Comparison of ENCODE assay signal across 1 cellular context in the genomic region with DNA sequence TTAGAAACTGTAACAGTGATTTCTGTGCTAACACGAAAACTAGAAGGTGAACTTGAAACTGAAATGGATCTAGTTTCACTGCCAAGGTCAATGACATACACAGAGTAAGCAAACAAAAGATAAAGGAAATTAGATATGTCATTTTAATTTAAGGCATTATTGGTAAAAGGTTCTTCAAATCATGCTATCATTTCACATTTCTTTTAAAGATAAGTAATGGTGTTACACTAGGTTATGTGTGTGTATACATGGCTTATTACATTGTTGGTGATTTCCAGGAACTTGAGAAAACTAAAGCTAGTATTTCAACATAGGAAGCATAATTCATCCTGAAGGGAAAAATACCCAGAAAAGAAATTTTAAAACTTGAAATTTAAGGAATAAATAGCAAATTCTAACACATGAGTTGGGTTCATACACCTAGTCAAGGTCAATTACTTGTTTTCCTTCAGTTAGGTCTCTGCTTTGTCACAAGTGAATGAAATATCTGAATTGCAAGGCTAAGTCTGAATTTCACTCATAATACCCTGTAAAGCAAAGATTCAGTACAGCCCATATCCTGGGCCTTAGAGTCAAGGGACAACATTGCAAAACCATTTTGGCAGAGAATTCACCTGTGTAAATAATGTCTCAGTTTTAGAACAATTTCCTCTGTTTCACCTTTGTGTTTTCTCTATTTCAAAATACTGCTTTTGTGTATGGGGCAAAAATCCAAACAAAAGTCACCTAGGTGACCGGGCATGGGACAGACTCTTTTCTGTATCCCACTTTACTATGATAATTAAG.
TF ChIP-seq lines count a peak whose summit lies in the region.

No MANE protein-coding gene starts in this region.

TF ChIP-seq in HepG2, 621 proteins besides CTCF, POLR2A, EP300 and RAD21 (continued from another document and continues in another):
- TF ChIP-seq, protein P1, sequence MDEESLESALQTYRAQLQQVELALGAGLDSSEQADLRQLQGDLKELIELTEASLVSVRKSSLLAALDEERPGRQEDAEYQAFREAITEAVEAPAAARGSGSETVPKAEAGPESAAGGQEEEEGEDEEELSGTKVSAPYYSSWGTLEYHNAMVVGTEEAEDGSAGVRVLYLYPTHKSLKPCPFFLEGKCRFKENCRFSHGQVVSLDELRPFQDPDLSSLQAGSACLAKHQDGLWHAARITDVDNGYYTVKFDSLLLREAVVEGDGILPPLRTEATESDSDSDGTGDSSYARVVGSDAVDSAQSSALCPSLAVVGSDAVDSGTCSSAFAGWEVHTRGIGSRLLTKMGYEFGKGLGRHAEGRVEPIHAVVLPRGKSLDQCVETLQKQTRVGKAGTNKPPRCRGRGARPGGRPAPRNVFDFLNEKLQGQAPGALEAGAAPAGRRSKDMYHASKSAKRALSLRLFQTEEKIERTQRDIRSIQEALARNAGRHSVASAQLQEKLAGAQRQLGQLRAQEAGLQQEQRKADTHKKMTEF (CRISPR knock-in tag; IDR thresholded peaks at IDR 0.05), result peak; percentile 73; the same call in 1 of the 2 replicates
- TF ChIP-seq TGIF2 (CRISPR knock-in tag; IDR thresholded peaks at IDR 0.05) (no peak), ZFP37 (CRISPR knock-in tag; IDR thresholded peaks at IDR 0.05; ENCODE audit: borderline replicate concordance) (no peak), MTF2 (CRISPR knock-in tag; IDR thresholded peaks at IDR 0.05; ENCODE audit: borderline replicate concordance) (no peak), FIP1L1 (IDR thresholded peaks at IDR 0.05; ENCODE audit: borderline replicate concordance, insufficient read depth, low read depth, low read length) (no peak), PLRG1 (conservative IDR thresholded peaks at IDR 0.05) (no peak), ZBTB20 (CRISPR knock-in tag; IDR thresholded peaks at IDR 0.05; ENCODE audit: borderline replicate concordance, low read depth) (no peak), ZNF674 (CRISPR knock-in tag; IDR thresholded peaks at IDR 0.05; ENCODE audit: low read depth) (no peak), ZNF33B (CRISPR knock-in tag; IDR thresholded peaks at IDR 0.05) (no peak), XBP1 (CRISPR knock-in tag; IDR thresholded peaks at IDR 0.05) (no peak), ZNF333 (CRISPR knock-in tag; IDR thresholded peaks at IDR 0.05; ENCODE audit: borderline replicate concordance) (no peak), TSC22D2 (CRISPR knock-in tag; IDR thresholded peaks at IDR 0.05; ENCODE audit: borderline replicate concordance) (no peak), ZNF713 (CRISPR knock-in tag; IDR thresholded peaks at IDR 0.05) (no peak), NONO (IDR thresholded peaks at IDR 0.05) (no peak), NONO (CRISPR knock-in tag; conservative IDR thresholded peaks at IDR 0.05) (no peak), ZNF230 (CRISPR knock-in tag; IDR thresholded peaks at IDR 0.05) (no peak), ZFP90 (CRISPR knock-in tag; IDR thresholded peaks at IDR 0.05; ENCODE audit: borderline replicate concordance) (no peak), ZNF382 (CRISPR knock-in tag; IDR thresholded peaks at IDR 0.05; ENCODE audit: borderline replicate concordance) (no peak), SCMH1 (CRISPR knock-in tag; IDR thresholded peaks at IDR 0.05; ENCODE audit: borderline replicate concordance) (no peak), GABPB1 (CRISPR knock-in tag; IDR thresholded peaks at IDR 0.05) (peak; percentile 27; the same call in 1 of the 2 replicates), ELF4 (CRISPR knock-in tag; IDR thresholded peaks at IDR 0.05; ENCODE audit: borderline replicate concordance) (no peak), NPAS2 (CRISPR knock-in tag; IDR thresholded peaks at IDR 0.05; ENCODE audit: borderline replicate concordance) (no peak), NR2F2 (IDR thresholded peaks at IDR 0.05; ENCODE audit: borderline replicate concordance, low read depth) (peak; percentile 59; the same call in 1 of the 2 replicates), TAF1 (CRISPR knock-in tag; IDR thresholded peaks at IDR 0.05) (no peak), FOXK1 (CRISPR knock-in tag; IDR thresholded peaks at IDR 0.05; ENCODE audit: borderline replicate concordance, low read depth) (0 out of 2 replicates have a peak, but pooled peaks have one; percentile 38), FOSL1 (CRISPR knock-in tag; IDR thresholded peaks at IDR 0.05; ENCODE audit: borderline replicate concordance) (no peak), GATA4 (IDR thresholded peaks at IDR 0.05; ENCODE audit: borderline replicate concordance, low read depth) (no peak), ZNF768 (CRISPR knock-in tag; IDR thresholded peaks at IDR 0.05) (no peak), SAFB2 (CRISPR knock-in tag; IDR thresholded peaks at IDR 0.05; ENCODE audit: borderline replicate concordance, low read depth) (no peak), SMARCC2 (IDR thresholded peaks at IDR 0.05) (no peak; the same call in 1 of the 2 replicates), ZBTB1 (CRISPR knock-in tag; IDR thresholded peaks at IDR 0.05; ENCODE audit: borderline replicate concordance) (no peak), HMG20B (CRISPR knock-in tag; conservative IDR thresholded peaks at IDR 0.05) (peak; percentile 86)
- TF ChIP-seq, protein P2, sequence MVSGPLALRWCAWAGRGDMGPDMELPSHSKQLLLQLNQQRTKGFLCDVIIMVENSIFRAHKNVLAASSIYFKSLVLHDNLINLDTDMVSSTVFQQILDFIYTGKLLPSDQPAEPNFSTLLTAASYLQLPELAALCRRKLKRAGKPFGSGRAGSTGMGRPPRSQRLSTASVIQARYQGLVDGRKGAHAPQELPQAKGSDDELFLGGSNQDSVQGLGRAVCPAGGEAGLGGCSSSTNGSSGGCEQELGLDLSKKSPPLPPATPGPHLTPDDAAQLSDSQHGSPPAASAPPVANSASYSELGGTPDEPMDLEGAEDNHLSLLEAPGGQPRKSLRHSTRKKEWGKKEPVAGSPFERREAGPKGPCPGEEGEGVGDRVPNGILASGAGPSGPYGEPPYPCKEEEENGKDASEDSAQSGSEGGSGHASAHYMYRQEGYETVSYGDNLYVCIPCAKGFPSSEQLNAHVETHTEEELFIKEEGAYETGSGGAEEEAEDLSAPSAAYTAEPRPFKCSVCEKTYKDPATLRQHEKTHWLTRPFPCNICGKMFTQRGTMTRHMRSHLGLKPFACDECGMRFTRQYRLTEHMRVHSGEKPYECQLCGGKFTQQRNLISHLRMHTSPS (CRISPR knock-in tag; IDR thresholded peaks at IDR 0.05; ENCODE audit: low read depth), result no peak
- TF ChIP-seq, protein P3, sequence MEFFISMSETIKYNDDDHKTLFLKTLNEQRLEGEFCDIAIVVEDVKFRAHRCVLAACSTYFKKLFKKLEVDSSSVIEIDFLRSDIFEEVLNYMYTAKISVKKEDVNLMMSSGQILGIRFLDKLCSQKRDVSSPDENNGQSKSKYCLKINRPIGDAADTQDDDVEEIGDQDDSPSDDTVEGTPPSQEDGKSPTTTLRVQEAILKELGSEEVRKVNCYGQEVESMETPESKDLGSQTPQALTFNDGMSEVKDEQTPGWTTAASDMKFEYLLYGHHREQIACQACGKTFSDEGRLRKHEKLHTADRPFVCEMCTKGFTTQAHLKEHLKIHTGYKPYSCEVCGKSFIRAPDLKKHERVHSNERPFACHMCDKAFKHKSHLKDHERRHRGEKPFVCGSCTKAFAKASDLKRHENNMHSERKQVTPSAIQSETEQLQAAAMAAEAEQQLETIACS (CRISPR knock-in tag; IDR thresholded peaks at IDR 0.05), result no peak
- TF ChIP-seq, protein P4, sequence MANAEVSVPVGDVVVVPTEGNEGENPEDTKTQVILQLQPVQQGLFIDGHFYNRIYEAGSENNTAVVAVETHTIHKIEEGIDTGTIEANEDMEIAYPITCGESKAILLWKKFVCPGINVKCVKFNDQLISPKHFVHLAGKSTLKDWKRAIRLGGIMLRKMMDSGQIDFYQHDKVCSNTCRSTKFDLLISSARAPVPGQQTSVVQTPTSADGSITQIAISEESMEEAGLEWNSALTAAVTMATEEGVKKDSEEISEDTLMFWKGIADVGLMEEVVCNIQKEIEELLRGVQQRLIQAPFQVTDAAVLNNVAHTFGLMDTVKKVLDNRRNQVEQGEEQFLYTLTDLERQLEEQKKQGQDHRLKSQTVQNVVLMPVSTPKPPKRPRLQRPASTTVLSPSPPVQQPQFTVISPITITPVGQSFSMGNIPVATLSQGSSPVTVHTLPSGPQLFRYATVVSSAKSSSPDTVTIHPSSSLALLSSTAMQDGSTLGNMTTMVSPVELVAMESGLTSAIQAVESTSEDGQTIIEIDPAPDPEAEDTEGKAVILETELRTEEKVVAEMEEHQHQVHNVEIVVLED (CRISPR knock-in tag; IDR thresholded peaks at IDR 0.05; ENCODE audit: borderline replicate concordance), result no peak
- TF ChIP-seq, protein P5, sequence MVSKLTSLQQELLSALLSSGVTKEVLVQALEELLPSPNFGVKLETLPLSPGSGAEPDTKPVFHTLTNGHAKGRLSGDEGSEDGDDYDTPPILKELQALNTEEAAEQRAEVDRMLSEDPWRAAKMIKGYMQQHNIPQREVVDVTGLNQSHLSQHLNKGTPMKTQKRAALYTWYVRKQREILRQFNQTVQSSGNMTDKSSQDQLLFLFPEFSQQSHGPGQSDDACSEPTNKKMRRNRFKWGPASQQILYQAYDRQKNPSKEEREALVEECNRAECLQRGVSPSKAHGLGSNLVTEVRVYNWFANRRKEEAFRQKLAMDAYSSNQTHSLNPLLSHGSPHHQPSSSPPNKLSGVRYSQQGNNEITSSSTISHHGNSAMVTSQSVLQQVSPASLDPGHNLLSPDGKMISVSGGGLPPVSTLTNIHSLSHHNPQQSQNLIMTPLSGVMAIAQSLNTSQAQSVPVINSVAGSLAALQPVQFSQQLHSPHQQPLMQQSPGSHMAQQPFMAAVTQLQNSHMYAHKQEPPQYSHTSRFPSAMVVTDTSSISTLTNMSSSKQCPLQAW (CRISPR knock-in tag; IDR thresholded peaks at IDR 0.05), result no peak
- TF ChIP-seq, protein P6, sequence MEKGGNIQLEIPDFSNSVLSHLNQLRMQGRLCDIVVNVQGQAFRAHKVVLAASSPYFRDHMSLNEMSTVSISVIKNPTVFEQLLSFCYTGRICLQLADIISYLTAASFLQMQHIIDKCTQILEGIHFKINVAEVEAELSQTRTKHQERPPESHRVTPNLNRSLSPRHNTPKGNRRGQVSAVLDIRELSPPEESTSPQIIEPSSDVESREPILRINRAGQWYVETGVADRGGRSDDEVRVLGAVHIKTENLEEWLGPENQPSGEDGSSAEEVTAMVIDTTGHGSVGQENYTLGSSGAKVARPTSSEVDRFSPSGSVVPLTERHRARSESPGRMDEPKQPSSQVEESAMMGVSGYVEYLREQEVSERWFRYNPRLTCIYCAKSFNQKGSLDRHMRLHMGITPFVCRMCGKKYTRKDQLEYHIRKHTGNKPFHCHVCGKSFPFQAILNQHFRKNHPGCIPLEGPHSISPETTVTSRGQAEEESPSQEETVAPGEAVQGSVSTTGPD (CRISPR knock-in tag; IDR thresholded peaks at IDR 0.05), result no peak
- TF ChIP-seq, protein P7, sequence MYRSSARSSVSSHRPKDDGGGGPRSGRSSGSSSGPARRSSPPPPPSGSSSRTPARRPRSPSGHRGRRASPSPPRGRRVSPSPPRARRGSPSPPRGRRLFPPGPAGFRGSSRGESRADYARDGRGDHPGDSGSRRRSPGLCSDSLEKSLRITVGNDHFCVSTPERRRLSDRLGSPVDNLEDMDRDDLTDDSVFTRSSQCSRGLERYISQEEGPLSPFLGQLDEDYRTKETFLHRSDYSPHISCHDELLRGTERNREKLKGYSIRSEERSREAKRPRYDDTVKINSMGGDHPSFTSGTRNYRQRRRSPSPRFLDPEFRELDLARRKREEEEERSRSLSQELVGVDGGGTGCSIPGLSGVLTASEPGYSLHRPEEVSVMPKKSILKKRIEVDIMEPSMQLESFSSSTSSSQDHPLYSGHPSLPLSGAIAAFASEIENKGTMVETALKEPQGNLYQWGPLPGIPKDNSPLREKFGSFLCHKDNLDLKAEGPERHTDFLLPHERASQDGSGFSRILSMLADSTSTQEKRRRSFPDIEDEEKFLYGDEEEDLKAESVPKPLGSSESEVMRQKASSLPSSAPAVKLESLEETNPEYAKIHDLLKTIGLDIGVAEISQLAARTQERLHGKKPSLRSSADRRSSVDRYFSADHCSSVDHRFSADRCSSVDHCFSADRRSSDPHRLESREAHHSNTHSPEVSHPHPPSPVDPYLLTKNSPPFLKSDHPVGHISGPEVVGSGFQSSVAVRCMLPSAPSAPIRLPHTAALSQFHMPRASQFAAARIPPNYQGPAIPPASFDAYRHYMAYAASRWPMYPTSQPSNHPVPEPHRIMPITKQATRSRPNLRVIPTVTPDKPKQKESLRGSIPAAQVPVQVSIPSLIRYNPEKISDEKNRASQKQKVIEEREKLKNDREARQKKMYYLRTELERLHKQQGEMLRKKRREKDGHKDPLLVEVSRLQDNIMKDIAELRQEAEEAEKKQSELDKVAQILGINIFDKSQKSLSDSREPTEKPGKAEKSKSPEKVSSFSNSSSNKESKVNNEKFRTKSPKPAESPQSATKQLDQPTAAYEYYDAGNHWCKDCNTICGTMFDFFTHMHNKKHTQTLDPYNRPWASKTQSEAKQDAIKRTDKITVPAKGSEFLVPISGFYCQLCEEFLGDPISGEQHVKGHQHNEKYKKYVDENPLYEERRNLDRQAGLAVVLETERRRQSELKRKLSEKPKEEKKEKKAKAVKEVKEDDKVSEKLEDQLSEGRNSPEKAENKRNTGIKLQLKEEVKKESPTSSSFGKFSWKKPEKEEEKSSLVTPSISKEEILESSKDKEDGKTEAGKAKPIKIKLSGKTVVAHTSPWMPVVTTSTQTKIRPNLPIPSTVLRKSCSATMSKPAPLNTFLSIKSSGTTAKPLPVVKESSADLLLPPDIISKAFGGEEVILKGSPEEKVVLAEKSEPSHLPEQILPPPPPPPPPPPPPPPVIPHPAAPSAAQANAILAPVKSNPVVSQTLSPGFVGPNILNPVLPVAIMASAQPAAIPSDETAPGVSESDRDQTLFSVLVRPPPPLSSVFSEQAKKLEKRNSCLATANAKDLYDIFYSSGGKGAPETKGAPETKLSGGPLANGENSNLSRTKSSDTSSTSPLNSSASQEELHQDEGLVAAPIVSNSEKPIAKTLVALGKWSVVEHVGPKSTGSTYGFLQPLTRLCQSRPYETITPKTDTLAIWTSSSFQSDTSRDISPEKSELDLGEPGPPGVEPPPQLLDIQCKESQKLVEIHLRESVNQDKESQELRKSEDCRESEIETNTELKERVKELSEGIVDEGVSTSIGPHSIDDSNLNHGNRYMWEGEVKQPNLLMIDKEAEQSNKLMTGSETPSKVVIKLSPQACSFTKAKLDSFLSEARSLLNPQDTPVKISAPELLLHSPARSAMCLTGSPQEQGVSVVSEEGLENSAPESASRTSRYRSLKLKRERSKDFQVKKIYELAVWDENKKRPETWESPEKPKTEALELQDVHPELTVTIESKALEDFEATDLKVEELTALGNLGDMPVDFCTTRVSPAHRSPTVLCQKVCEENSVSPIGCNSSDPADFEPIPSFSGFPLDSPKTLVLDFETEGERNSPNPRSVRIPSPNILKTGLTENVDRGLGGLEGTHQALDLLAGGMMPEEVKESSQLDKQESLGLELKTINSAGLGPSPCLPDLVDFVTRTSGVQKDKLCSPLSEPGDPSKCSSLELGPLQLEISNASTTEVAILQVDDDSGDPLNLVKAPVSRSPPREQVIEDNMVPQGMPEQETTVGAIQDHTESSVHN (CRISPR knock-in tag; IDR thresholded peaks at IDR 0.05), result no peak
- TF ChIP-seq, protein P8, sequence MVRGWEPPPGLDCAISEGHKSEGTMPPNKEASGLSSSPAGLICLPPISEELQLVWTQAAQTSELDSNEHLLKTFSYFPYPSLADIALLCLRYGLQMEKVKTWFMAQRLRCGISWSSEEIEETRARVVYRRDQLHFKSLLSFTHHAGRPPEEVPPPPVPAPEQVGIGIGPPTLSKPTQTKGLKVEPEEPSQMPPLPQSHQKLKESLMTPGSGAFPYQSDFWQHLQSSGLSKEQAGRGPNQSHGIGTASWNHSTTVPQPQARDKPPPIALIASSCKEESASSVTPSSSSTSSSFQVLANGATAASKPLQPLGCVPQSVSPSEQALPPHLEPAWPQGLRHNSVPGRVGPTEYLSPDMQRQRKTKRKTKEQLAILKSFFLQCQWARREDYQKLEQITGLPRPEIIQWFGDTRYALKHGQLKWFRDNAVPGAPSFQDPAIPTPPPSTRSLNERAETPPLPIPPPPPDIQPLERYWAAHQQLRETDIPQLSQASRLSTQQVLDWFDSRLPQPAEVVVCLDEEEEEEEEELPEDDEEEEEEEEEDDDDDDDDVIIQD (CRISPR knock-in tag; IDR thresholded peaks at IDR 0.05; ENCODE audit: low read depth), result peak; percentile 48; the same call in 1 of the 2 replicates
